Comparison of ENCODE assay signal across 8 cellular contexts in the genomic region with DNA sequence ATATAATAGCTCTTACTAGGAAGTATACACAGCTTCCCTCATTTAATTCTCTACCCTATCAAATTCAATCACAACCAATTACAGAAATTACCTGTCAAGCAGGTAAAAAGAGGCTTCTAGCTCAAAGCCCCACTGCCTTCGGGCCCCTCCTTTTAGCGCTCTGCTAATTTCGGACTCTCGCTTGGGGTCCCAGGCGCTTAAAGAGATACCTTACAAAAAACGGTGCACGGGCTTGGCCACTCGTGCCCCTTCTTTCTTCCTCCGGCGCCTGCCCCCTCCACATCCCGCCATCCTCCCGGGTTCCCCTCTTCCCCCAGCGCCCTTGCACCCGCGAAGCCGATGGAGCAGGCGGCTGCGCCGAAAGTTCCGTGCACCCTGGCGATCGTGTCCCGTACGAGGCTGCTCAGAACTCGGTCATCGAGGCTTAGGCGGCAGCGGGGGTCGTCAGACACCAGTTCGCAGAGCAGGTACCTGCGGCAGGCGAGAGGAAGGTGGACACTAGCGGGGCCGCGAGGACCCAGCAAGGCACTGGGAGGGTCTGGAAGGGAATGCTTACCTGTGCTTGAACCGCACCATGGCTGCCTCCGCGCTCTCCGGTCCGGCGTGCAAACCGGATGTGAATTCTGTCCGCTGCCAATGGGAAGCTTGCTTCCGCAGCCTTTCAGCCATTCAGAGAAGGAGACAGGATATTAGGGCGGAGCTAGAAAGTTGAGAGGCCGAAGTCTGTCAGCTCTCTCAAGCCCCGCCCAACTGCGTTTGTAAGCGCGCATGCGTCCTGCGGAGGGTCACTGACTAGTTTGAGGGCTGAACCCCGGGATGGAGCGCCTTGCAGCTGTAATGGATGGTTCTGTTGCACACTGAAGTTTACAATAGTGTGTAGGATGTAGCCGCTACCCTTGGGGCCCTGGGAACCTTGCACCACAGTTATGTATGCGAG. TPM values are rescaled to one million over a fixed set of nuclear protein-coding genes. Genes with fewer than 3 reads are reported as not detected.
DNase-seq lines count a peak whose midpoint lies in the region; ATAC-seq and TF ChIP-seq lines count a peak whose summit lies in the region.

A gene with protein sequence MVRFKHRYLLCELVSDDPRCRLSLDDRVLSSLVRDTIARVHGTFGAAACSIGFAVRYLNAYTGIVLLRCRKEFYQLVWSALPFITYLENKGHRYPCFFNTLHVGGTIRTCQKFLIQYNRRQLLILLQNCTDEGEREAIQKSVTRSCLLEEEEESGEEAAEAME (minus strand): TSS at position 616 of the 937 bp plus-strand sequence. CDS start 40 bp downstream, at position 576.

- H3K36me3 ChIP-seq in GM06990 (ENCODE audit: control insufficient read depth, insufficient read depth, low read length) (peaks cover 26% of the 10 kb centered on the region), suprapubic skin (peaks cover 36% of the 10 kb centered on the region)

- H3K4me1 Mint-ChIP-seq in activated naive CD4-positive, alpha-beta T cell treated with anti-CD3 and anti-CD28 coated beads, Interleukin-2, amount 50 U/mL, for 24 hours, result peaks cover 36% of the 10 kb centered on the region

- peak within 1 kb of the TSS; percentile 42 for H3K27ac ChIP-seq in suprapubic skin

- no peak for TF ChIP-seq EP300 in suprapubic skin (IDR thresholded peaks at IDR 0.05)

- TF ChIP-seq CTCF in GM06990 (IDR thresholded peaks at IDR 0.05; ENCODE audit: insufficient read depth, low read length, poor library complexity, severe bottlenecking), result no peak
- no peak for TF ChIP-seq CTCF in suprapubic skin (IDR thresholded peaks at IDR 0.05)

- peaks cover 34% of the 10 kb centered on the region for H3K4me1 ChIP-seq in suprapubic skin

- WGBS in suprapubic skin, result under 1% methylated on average over 55 of the region's 56 CpGs

- H3K4me3 ChIP-seq in GM06990 (replicated peaks; ENCODE audit: low read depth, low read length), result peak within 1 kb of the TSS; percentile 97
- H3K4me3 ChIP-seq in suprapubic skin, result peak within 1 kb of the TSS; percentile 81

- DNase-seq in GM06990 (ENCODE audit: extremely low read depth, insufficient read length), result peak; percentile 91
- peak; percentile 95 for DNase-seq in NCI-H1092 (lab: John Stamatoyannopoulos, UW)
- peak; percentile 99 for DNase-seq in globus pallidus (ENCODE audit: low spot score)
- DNase-seq in nucleus accumbens (lab: John Stamatoyannopoulos, UW), result peak; percentile 76 to 99 (median 95)
- peak; percentile 98 for DNase-seq in suprapubic skin (ENCODE audit: low spot score in 2 of 2)

- no peaks in the 10 kb centered on the region for H3K9me3 Mint-ChIP-seq in activated naive CD4-positive, alpha-beta T cell treated with anti-CD3 and anti-CD28 coated beads, Interleukin-2, amount 50 U/mL, for 24 hours

- H3K36me3 Mint-ChIP-seq in activated naive CD4-positive, alpha-beta T cell treated with anti-CD3 and anti-CD28 coated beads, Interleukin-2, amount 50 U/mL, for 24 hours, result no peaks in the 10 kb centered on the region

- no peaks in the 10 kb centered on the region for H3K9me3 ChIP-seq in suprapubic skin

- H3K27ac Mint-ChIP-seq in activated naive CD4-positive, alpha-beta T cell treated with anti-CD3 and anti-CD28 coated beads, Interleukin-2, amount 50 U/mL, for 24 hours, result peak within 1 kb of the TSS; percentile 91

- ATAC-seq in HG02588 (IDR thresholded peaks at IDR 0.05; ENCODE audit: unreplicated experiment) (peak; percentile 91), SK-N-SH treated with all-trans-retinoic acid at 6 μM for 48 hours (peak; percentile 95)

- no peak for TF ChIP-seq POLR2A in suprapubic skin (IDR thresholded peaks at IDR 0.05)

- H3K27me3 ChIP-seq in GM06990 (replicated peaks; ENCODE audit: control insufficient read depth, insufficient read depth, low read length) (no peaks in the 10 kb centered on the region), suprapubic skin (no peaks in the 10 kb centered on the region)

- peak within 1 kb of the TSS; percentile 97 for H3K4me3 Mint-ChIP-seq in activated naive CD4-positive, alpha-beta T cell treated with anti-CD3 and anti-CD28 coated beads, Interleukin-2, amount 50 U/mL, for 24 hours

- H3K27me3 Mint-ChIP-seq in activated naive CD4-positive, alpha-beta T cell treated with anti-CD3 and anti-CD28 coated beads, Interleukin-2, amount 50 U/mL, for 24 hours, result no peaks in the 10 kb centered on the region

TF ChIP-seq in SK-N-SH treated with all-trans-retinoic acid at 6 μM for 48 hours, 23 proteins besides CTCF, POLR2A, EP300 and RAD21:
- TF ChIP-seq GLIS3 (CRISPR knock-in tag; IDR thresholded peaks at IDR 0.05) (peak; percentile 68; the same call in 1 of the 2 replicates), ZFP30 (CRISPR knock-in tag; IDR thresholded peaks at IDR 0.05) (0 out of 2 replicates have a peak, but pooled peaks have one; percentile 29), ZC3H10 (CRISPR knock-in tag; IDR thresholded peaks at IDR 0.05) (no peak), PATZ1 (CRISPR knock-in tag; IDR thresholded peaks at IDR 0.05; ENCODE audit: borderline replicate concordance) (peak; percentile 53; the same call in 1 of the 2 replicates), OSR1 (CRISPR knock-in tag; IDR thresholded peaks at IDR 0.05) (no peak)

RNA-seq across cellular contexts. Expression of the gene that starts here (rescaled TPM):
- total RNA-seq in suprapubic skin, result 10 to 100 TPM; 27.6 to 38.5 (median 32.4) TPM

Comparison
In these comparisons a context has a peak if more than half of its experiments do, and no peak if none do; other contexts are left out.
1. Peak in every context shown above with its lines: DNase-seq, ATAC-seq, H3K4me3 ChIP-seq and H3K27ac ChIP-seq.